In the genomic region with DNA sequence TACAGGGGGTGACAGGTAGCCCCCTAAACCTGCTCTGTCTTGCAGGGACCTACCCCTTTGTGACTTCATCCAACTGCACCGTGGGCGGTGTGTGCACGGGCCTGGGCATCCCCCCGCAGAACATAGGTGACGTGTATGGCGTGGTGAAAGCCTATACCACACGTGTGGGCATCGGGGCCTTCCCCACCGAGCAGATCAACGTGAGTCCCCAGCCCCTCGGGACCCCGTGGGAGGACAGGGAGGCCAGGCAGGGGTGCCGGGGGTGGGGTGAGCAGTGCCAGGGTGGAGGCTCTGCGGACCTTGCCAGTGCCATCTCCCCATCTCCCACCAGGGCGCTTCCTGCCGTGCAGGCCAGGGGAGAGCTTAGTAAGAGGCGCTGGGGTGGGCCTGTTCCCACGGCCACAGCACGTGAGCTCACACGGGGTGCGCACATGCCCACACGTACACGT, we compare ENCODE assay signal across 1 cellular context.
A peak's percentile ranks its signal among the peaks of the same experiment; 100 is the strongest.
TF ChIP-seq lines count a peak whose summit lies in the region.

No MANE protein-coding gene starts in this region.

TF ChIP-seq in HEK293, 187 proteins besides CTCF, POLR2A, EP300 and RAD21 (continued from another document):
- TF ChIP-seq ZBTB17 (tag by site-specific recombination; IDR thresholded peaks at IDR 0.05) (no peak), ZNF791 (tag by site-specific recombination; IDR thresholded peaks at IDR 0.05) (no peak), ZSCAN16 (tag by site-specific recombination; IDR thresholded peaks at IDR 0.05) (no peak), ZFHX2 (tag by site-specific recombination; conservative IDR thresholded peaks at IDR 0.05) (peak; percentile 80)
